In genomic region chr12:93750056-93750455, GRCh38 we compare ENCODE assay signal across 28 cellular contexts.
"Had no signal": no experiment of that assay in that cellular context is flagged by ENCODE, and none has a peak within 500 bp of the region (broad histone marks: within the 10 kb centered on the region; RNA-seq: fewer than 3 reads in every experiment).

No MANE protein-coding gene starts in this region.

- H3K9me3 ChIP-seq: ovary, testis had no signal

- H3K27ac ChIP-seq: cardiac muscle cell, epithelial cell of prostate, ovary, SK-N-MC, testis, WERI-Rb-1 had no signal

- H3K27me3 Mint-ChIP-seq: activated CD4-positive, alpha-beta T cell treated with anti-CD3 and anti-CD28 coated beads, Interleukin-2, amount 10 ng/mL, durations not matched to agents 7 days and 5 days; activated CD8-positive, alpha-beta memory T cell treated with anti-CD3 and anti-CD28 coated beads, Interleukin-2, amount 10 ng/mL, durations not matched to agents 7 days and 5 days; activated CD8-positive, alpha-beta T cell treated with anti-CD3 and anti-CD28 coated beads for 36 hours; activated naive CD8-positive, alpha-beta T cell treated with anti-CD3 and anti-CD28 coated beads for 36 hours; natural killer cell treated with Interleukin-12 subunit alpha and Interleukin-12 subunit beta and Interleukin-15 and Interleukin-18, amount 100 ng/mL, for 72 hours; stimulated activated memory B cell treated with anti-CD40 and anti-IgM and Interleukin-4, amounts not matched to agents 10 μg/mL and 1 μg/mL and 100 μg/mL, for 72 hours had no signal

- ATAC-seq: activated CD8-positive, alpha-beta memory T cell treated with anti-CD3 and anti-CD28 coated beads, Interleukin-2, amount 10 ng/mL, durations not matched to agents 7 days and 5 days; activated CD8-positive, alpha-beta T cell treated with anti-CD3 and anti-CD28 coated beads for 36 hours; heart right ventricle; natural killer cell treated with Interleukin-12 subunit alpha and Interleukin-12 subunit beta and Interleukin-15 and Interleukin-18, amount 100 ng/mL, for 72 hours; right cardiac atrium; stimulated activated memory B cell treated with anti-CD40 and anti-IgM and Interleukin-4, amounts not matched to agents 10 μg/mL and 1 μg/mL and 100 μg/mL, for 72 hours had no signal

- H3K27me3 ChIP-seq: cardiac muscle cell, heart right ventricle, ovary, stomach, testis had no signal

- H3K36me3 ChIP-seq: cardiac muscle cell, heart right ventricle, ovary, stomach, WERI-Rb-1 had no signal

- H3K4me3 Mint-ChIP-seq: activated CD4-positive, alpha-beta T cell treated with anti-CD3 and anti-CD28 coated beads, Interleukin-2, amount 10 ng/mL, durations not matched to agents 7 days and 5 days; activated CD8-positive, alpha-beta memory T cell treated with anti-CD3 and anti-CD28 coated beads, Interleukin-2, amount 10 ng/mL, durations not matched to agents 7 days and 5 days; activated CD8-positive, alpha-beta T cell treated with anti-CD3 and anti-CD28 coated beads for 36 hours; activated naive CD8-positive, alpha-beta T cell treated with anti-CD3 and anti-CD28 coated beads for 36 hours; endodermal cell; natural killer cell treated with Interleukin-12 subunit alpha and Interleukin-12 subunit beta and Interleukin-15 and Interleukin-18, amount 100 ng/mL, for 72 hours; stimulated activated memory B cell treated with anti-CD40 and anti-IgM and Interleukin-4, amounts not matched to agents 10 μg/mL and 1 μg/mL and 100 μg/mL, for 72 hours had no signal

- H3K4me3 ChIP-seq: cardiac muscle cell, heart right ventricle, lung, ovary, SK-N-MC, smooth muscle cell, stomach, testis had no signal

- DNase-seq: activated CD4-positive, alpha-beta T cell treated with anti-CD3 and anti-CD28 coated beads, Interleukin-2, amount 10 ng/mL, durations not matched to agents 7 days and 5 days; activated CD4-positive, CD25-positive, alpha-beta regulatory T cell treated with anti-CD3 and anti-CD28 coated beads, Interleukin-2, amount 50 U/mL, for 72 hours; activated CD8-positive, alpha-beta memory T cell treated with anti-CD3 and anti-CD28 coated beads, Interleukin-2, amount 10 ng/mL, durations not matched to agents 7 days and 5 days; activated CD8-positive, alpha-beta T cell treated with anti-CD3 and anti-CD28 coated beads for 36 hours; activated naive CD4-positive, alpha-beta T cell treated with Interleukin-2 at 50 U/mL for 16 hours; activated naive CD8-positive, alpha-beta T cell treated with anti-CD3 and anti-CD28 coated beads for 36 hours; activated T-cell treated with anti-CD3 and anti-CD28 coated beads for 4 hours; amygdala; cortex of kidney; endodermal cell; heart right ventricle; islet precursor cell; midbrain; ovary; stimulated activated CD4-positive, alpha-beta T cell treated with anti-CD3 and anti-CD28 coated beads, Interleukin-15, amount 100 ng/mL, for 24 hours; stomach; SW 1271; testis; trophoblast cell; WERI-Rb-1 had no signal

- H3K27ac Mint-ChIP-seq: activated CD4-positive, alpha-beta T cell treated with anti-CD3 and anti-CD28 coated beads, Interleukin-2, amount 10 ng/mL, durations not matched to agents 7 days and 5 days; activated CD8-positive, alpha-beta memory T cell treated with anti-CD3 and anti-CD28 coated beads, Interleukin-2, amount 10 ng/mL, durations not matched to agents 7 days and 5 days; activated CD8-positive, alpha-beta T cell treated with anti-CD3 and anti-CD28 coated beads for 36 hours; activated naive CD8-positive, alpha-beta T cell treated with anti-CD3 and anti-CD28 coated beads for 36 hours; stimulated activated memory B cell treated with anti-CD40 and anti-IgM and Interleukin-4, amounts not matched to agents 10 μg/mL and 1 μg/mL and 100 μg/mL, for 72 hours had no signal
